12 cellular contexts compared by ENCODE assay signal in the genomic region with DNA sequence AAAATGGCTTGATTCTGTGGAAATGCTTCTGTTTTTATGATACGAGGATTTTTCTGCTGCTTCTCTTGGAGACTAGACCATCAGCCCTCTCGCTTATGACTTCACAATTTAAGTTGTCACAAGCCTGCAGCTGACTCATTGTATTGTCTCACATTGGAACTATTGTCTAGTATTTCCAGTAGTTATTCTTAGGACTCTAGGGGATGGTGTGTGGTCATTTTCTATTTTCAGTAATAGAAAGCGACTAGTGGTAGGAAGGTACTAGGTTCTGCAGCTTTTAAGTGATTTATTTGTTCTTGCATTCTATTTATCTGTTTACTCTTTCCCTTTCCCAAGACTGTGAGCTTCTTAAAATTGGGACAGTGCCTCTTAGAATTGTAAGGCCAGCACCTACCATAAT.
DNase-seq lines count a peak whose midpoint lies in the region; ATAC-seq, FAIRE-seq and TF ChIP-seq lines count a peak whose summit lies in the region.
"Had no signal": no experiment of that assay in that cellular context is flagged by ENCODE, and none has a peak within 500 bp of the region (broad histone marks: within the 10 kb centered on the region; RNA-seq: fewer than 3 reads in every experiment).

No MANE protein-coding gene starts in this region.

- DNase-seq in BJ (ENCODE audit: low read depth) (peak; percentile 23), M059J (ENCODE audit: low read depth) (peak; percentile 79), endothelial cell of umbilical vein (ENCODE audit: low read depth, low spot score) (peak; percentile 93), myocyte (ENCODE audit: low read depth) (peak; percentile 96), endodermal cell (no peak)
- DNase-seq: H9, islet precursor cell, NCI-H2029 treated with DMSO at 0.1 percent for 48 hours had no signal

- H3K36me3 ChIP-seq in BJ (ENCODE audit: control insufficient read depth, insufficient read depth, low read length) (peaks cover 7% of the 10 kb centered on the region), endothelial cell of umbilical vein (ENCODE audit: control insufficient read depth in 2 of 2, extremely low read depth in 1 of 2, insufficient read depth in 2 of 2, low read length in 2 of 2) (peaks cover 0 to 12% of the 10 kb centered on the region in 2 experiments), endodermal cell (ENCODE audit: control insufficient read depth, insufficient read depth, low read length) (peaks cover 73% of the 10 kb centered on the region)

- 92 to 100% methylated on average over 2 to 3 of the region's 3 CpGs for WGBS in endodermal cell (ENCODE audit: insufficient coverage in 1 of 2, insufficient read length in 1 of 2), 2 experiments

- H3K27me3 ChIP-seq in BJ (ENCODE audit: control insufficient read depth, insufficient read depth, low read length) (no peaks in the 10 kb centered on the region), endothelial cell of umbilical vein (ENCODE audit: control insufficient read depth in 2 of 2, insufficient read depth in 2 of 2, low read length in 2 of 2) (no peaks in the 10 kb centered on the region), endodermal cell (ENCODE audit: control insufficient read depth, insufficient read depth, low read length, poor library complexity, severe bottlenecking) (no peaks in the 10 kb centered on the region)

- peaks cover 5% of the 10 kb centered on the region for H4K20me1 ChIP-seq in endothelial cell of umbilical vein (replicated peaks; ENCODE audit: control insufficient read depth, extremely low read depth, insufficient read depth, low read length)

- peak overlapping the region; percentile 72 for H3K9ac ChIP-seq in endothelial cell of umbilical vein (replicated peaks; ENCODE audit: extremely low read depth, insufficient read depth, low read length)
- H3K9ac ChIP-seq in endodermal cell (ENCODE audit: extremely low read depth, low read length, poor library complexity, severe bottlenecking), result no peak overlapping the region

- H3K4me2 ChIP-seq in endothelial cell of umbilical vein (ENCODE audit: insufficient read depth, low read length), result peak overlapping the region; percentile 49

- H2AFZ ChIP-seq in endothelial cell of umbilical vein (ENCODE audit: low read depth, low read length), result no peak overlapping the region

- H3K9me3 ChIP-seq in endothelial cell of umbilical vein (replicated peaks; ENCODE audit: control insufficient read depth, insufficient read depth, low read length), result no peaks in the 10 kb centered on the region
- H3K9me3 ChIP-seq in endodermal cell (ENCODE audit: control insufficient read depth, low read length), result no peaks in the 10 kb centered on the region

- intact Hi-C loops in endothelial cell of umbilical vein (cut with micrococcal nuclease), result loop anchor here (1.0 to 2.0 kb wide), 3 partner anchors 61 to 143 kb away; no protein-coding TSS in a partner anchor

- H3K36me3 Mint-ChIP-seq in endodermal cell (ENCODE audit: low read depth), result peaks cover 64% of the 10 kb centered on the region

- H3K27ac Mint-ChIP-seq in endodermal cell, result no peak overlapping the region

- H3K4me3 ChIP-seq in BJ (ENCODE audit: low read depth, low read length) (no peak overlapping the region), endothelial cell of umbilical vein (replicated peaks in 1 of 3; ENCODE audit: insufficient read depth in 1 of 3, low read depth in 1 of 3, low read length in 3 of 3) (no peak overlapping the region), endodermal cell (ENCODE audit: low read length) (no peak overlapping the region)

- no peaks in the 10 kb centered on the region for H3K9me1 ChIP-seq in endothelial cell of umbilical vein (replicated peaks; ENCODE audit: control insufficient read depth, extremely low read depth, insufficient read depth, low read length)

- dilution Hi-C loops in endothelial cell of umbilical vein (cut with MboI; ENCODE audit: extremely low pct_ligation_motif_present, low sequenced_read_pairs), result no loop called here

- no peaks in the 10 kb centered on the region for H3K27me3 Mint-ChIP-seq in endodermal cell (ENCODE audit: insufficient read depth)

- H3K4me1 ChIP-seq in endothelial cell of umbilical vein (ENCODE audit: control insufficient read depth, extremely low read depth, insufficient read depth, low read length) (peaks cover 58% of the 10 kb centered on the region), endodermal cell (ENCODE audit: control insufficient read depth, insufficient read depth, low read length) (peaks cover 7% of the 10 kb centered on the region)

- POLR2A ChIA-PET in BJ (lab: Charles Lee) (no interaction called here), endothelial cell of umbilical vein (lab: Charles Lee) (no interaction called here)

- H3K27ac ChIP-seq in endothelial cell of umbilical vein (ENCODE audit: insufficient read depth, low read depth, low read length) (peak overlapping the region; percentile 70), endodermal cell (ENCODE audit: low read depth, low read length) (no peak overlapping the region)

- H3K4me1 Mint-ChIP-seq in endodermal cell, result peaks cover 41% of the 10 kb centered on the region

- CTCF ChIA-PET in BJ (lab: Yijun Ruan, JAX) (interaction anchor here (0.6 to 1.5 kb wide), 4 partner anchors 15 to 143 kb away, joined by 3 to 7 read pairs (median 3); no protein-coding TSS in a partner anchor), endothelial cell of umbilical vein (lab: Charles Lee) (interaction anchor here (0.7 to 1.3 kb wide), 6 partner anchors 16 to 143 kb away, joined by 3 to 10 read pairs (median 3); no protein-coding TSS in a partner anchor)

- TF ChIP-seq POLR2A in endothelial cell of umbilical vein (IDR thresholded peaks at IDR 0.05; ENCODE audit: low read depth, low read length), result no peak

- BruUV-seq in endothelial cell of umbilical vein (replicated peaks; lab: Mats Ljungman, UMichigan), result no TSS peak

- TF ChIP-seq CTCF in BJ (IDR thresholded peaks at IDR 0.05; ENCODE audit: insufficient read depth, low read depth, low read length) (no peak), endothelial cell of umbilical vein (IDR thresholded peaks at IDR 0.05; ENCODE audit: extremely low read depth in 1 of 2, insufficient read depth in 1 of 2, low read depth in 1 of 2, low read length in 2 of 2) (no peak), endodermal cell (conservative IDR thresholded peaks at IDR 0.05) (no peak)

- H3K9me3 Mint-ChIP-seq in endodermal cell, result no peaks in the 10 kb centered on the region
- H3K9me3 Mint-ChIP-seq: H9 had no signal

- H3K4me3 Mint-ChIP-seq in endodermal cell, result no peak overlapping the region
- H3K4me3 Mint-ChIP-seq: H9 had no signal

- H3K79me2 ChIP-seq in endothelial cell of umbilical vein (ENCODE audit: control insufficient read depth, insufficient read depth, low read length), result peaks cover 13% of the 10 kb centered on the region

- no peak for ATAC-seq in HG02610 (IDR thresholded peaks at IDR 0.05; ENCODE audit: unreplicated experiment)
- no peak for ATAC-seq in HG02588 (IDR thresholded peaks at IDR 0.05; ENCODE audit: unreplicated experiment)
- no peak for ATAC-seq in HG02981 (IDR thresholded peaks at IDR 0.05; ENCODE audit: unreplicated experiment)

- peak; percentile 96 for FAIRE-seq in endothelial cell of umbilical vein (lab: Jason Lieb, UNC)
- FAIRE-seq: D721Med had no signal

TF ChIP-seq in endothelial cell of umbilical vein, 7 proteins besides CTCF, POLR2A, EP300 and RAD21:
- TF ChIP-seq JUN (IDR thresholded peaks at IDR 0.05; ENCODE audit: borderline replicate concordance, insufficient read depth, insufficient read length, low read depth), result peak; percentile 94
- TF ChIP-seq, protein P1, sequence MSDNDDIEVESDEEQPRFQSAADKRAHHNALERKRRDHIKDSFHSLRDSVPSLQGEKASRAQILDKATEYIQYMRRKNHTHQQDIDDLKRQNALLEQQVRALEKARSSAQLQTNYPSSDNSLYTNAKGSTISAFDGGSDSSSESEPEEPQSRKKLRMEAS (IDR thresholded peaks at IDR 0.05; ENCODE audit: insufficient read depth, insufficient read length), result no peak
- no peak for TF ChIP-seq MYC (IDR thresholded peaks at IDR 0.05; ENCODE audit: low read depth, low read length)
- TF ChIP-seq EZH2 (IDR thresholded peaks at IDR 0.05; ENCODE audit: borderline replicate concordance, low read depth, low read length, severe bottlenecking), result no peak
- peak; percentile 79 for TF ChIP-seq FOS (IDR thresholded peaks at IDR 0.05; ENCODE audit: borderline replicate concordance, insufficient read depth, low read length)
- no peak for TF ChIP-seq GATA2 (IDR thresholded peaks at IDR 0.05; ENCODE audit: insufficient read depth, insufficient read length, low read depth, low read length)
